In the genomic region with DNA sequence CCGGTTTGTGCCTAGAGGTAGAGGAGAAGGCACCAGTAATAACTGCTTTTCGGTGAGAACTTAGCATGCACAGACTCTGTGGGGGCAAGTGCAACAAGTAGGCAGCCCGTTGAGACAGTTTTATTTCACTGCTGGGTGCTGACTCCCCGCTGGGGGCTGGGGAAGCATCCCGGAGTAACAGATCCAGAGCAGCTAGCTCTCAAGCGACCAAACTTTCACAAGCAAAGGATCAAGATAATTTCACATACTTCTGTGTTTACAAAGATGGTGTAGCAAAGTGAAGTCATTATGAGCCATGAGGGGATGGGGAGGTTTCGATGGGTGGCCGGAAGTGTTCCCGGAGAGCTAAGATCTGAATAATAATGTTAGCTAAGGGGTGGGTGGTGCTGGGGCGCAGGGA, we compare ENCODE assay signal across 13 cellular contexts. TPM values are rescaled to one million over a fixed set of nuclear protein-coding genes. Genes with fewer than 3 reads are reported as not detected.
DNase-seq lines count a peak whose midpoint lies in the region; ATAC-seq, FAIRE-seq and TF ChIP-seq lines count a peak whose summit lies in the region.
"Had no signal": no experiment of that assay in that cellular context is flagged by ENCODE, and none has a peak within 500 bp of the region (broad histone marks: within the 10 kb centered on the region; RNA-seq: fewer than 3 reads in every experiment).

No MANE protein-coding gene starts in this region.

- H3K4me3 ChIP-seq in RWPE2 (ENCODE audit: severe bottlenecking) (no peak overlapping the region), H1 (ENCODE audit: extremely low read depth in 1 of 4, insufficient read depth in 2 of 4, low read depth in 3 of 4, low read length in 4 of 4) (peak overlapping the region in 3 of 4 experiments; percentile 31 to 100 (median 32); a peak in 5 of 8 replicates), heart left ventricle (no peak overlapping the region)
- H3K4me3 ChIP-seq: SJCRH30, upper lobe of left lung had no signal

- H3K18ac ChIP-seq in H1 (ENCODE audit: extremely low read depth, low read length): no peak overlapping the region

- no peak overlapping the region for H3K56ac ChIP-seq in H1 (replicated peaks; ENCODE audit: insufficient read length, low read depth, low read length)

- H4K91ac ChIP-seq in H1 (replicated peaks; ENCODE audit: insufficient read length, low read length): no peak overlapping the region

- H3K36me3 Mint-ChIP-seq in activated CD4-positive, alpha-beta T cell treated with anti-CD3 and anti-CD28 coated beads, Interleukin-2, amount 10 ng/mL, durations not matched to agents 24 days and 14 days (ENCODE audit: low read depth): peaks cover 35% of the 10 kb centered on the region
- peaks cover 2% of the 10 kb centered on the region for H3K36me3 Mint-ChIP-seq in progenitor cell of endocrine pancreas (ENCODE audit: insufficient read depth)
- H3K36me3 Mint-ChIP-seq: naive B cell had no signal

- no peaks in the 10 kb centered on the region for H3K9me3 Mint-ChIP-seq in activated CD4-positive, alpha-beta T cell treated with anti-CD3 and anti-CD28 coated beads, Interleukin-2, amount 10 ng/mL, durations not matched to agents 24 days and 14 days
- H3K9me3 Mint-ChIP-seq in progenitor cell of endocrine pancreas (ENCODE audit: low read depth): no peaks in the 10 kb centered on the region
- H3K9me3 Mint-ChIP-seq: naive B cell had no signal

- no peak overlapping the region for H4K8ac ChIP-seq in H1 (ENCODE audit: extremely low read depth, insufficient read depth, low read length)

- H2AFZ ChIP-seq in H1 (ENCODE audit: low read length): no peak overlapping the region

- H2BK5ac ChIP-seq in H1 (ENCODE audit: low read depth, low read length): peak overlapping the region; percentile 92

- peaks cover 53 to 78% of the 10 kb centered on the region in 2 experiments for H3K79me2 ChIP-seq in H1 (ENCODE audit: control insufficient read depth in 1 of 2, insufficient read depth in 2 of 2, low read length in 2 of 2)

- no peak for TF ChIP-seq RAD21 in H1 (IDR thresholded peaks at IDR 0.05 in 1 of 2, conservative IDR thresholded peaks at IDR 0.05 in 1 of 2; ENCODE audit: low read depth in 2 of 2, low read length in 2 of 2)

- H3K36me3 ChIP-seq in RWPE2 (ENCODE audit: low read depth): peaks cover 39% of the 10 kb centered on the region
- peaks cover 0 to 11% (median 6%) of the 10 kb centered on the region in 4 experiments; a peak in 4 of 8 replicates for H3K36me3 ChIP-seq in H1 (ENCODE audit: control insufficient read depth in 2 of 4, insufficient read depth in 4 of 4, low read length in 3 of 4)
- peaks cover 0 to 7% (median 0%) of the 10 kb centered on the region in 9 donors for H3K36me3 ChIP-seq in heart left ventricle

- H3K9ac ChIP-seq in H1 (replicated peaks in 1 of 4; ENCODE audit: extremely low read depth in 1 of 4, low read depth in 3 of 4, low read length in 3 of 4): peak overlapping the region in 1 of 4 experiments; percentile 34; a peak in 3 of 7 replicates

- no peaks in the 10 kb centered on the region for H3K27me3 Mint-ChIP-seq in activated CD4-positive, alpha-beta T cell treated with anti-CD3 and anti-CD28 coated beads, Interleukin-2, amount 10 ng/mL, durations not matched to agents 24 days and 14 days
- H3K27me3 Mint-ChIP-seq in progenitor cell of endocrine pancreas: no peaks in the 10 kb centered on the region
- H3K27me3 Mint-ChIP-seq: naive B cell had no signal

- H2AK5ac ChIP-seq in H1 (ENCODE audit: low read depth, low read length): peak overlapping the region; percentile 28; the same call in 1 of the 2 replicates

- no peak overlapping the region for H3K14ac ChIP-seq in H1 (ENCODE audit: insufficient read length)

- TF ChIP-seq CTCF in RWPE2 (IDR thresholded peaks at IDR 0.05; ENCODE audit: poor library complexity, severe bottlenecking) (no peak), H1 (IDR thresholded peaks at IDR 0.05; ENCODE audit: control extremely low read depth in 1 of 3, insufficient read depth in 1 of 3, low read depth in 1 of 3, low read length in 3 of 3) (no peak), progenitor cell of endocrine pancreas (IDR thresholded peaks at IDR 0.05; ENCODE audit: unreplicated experiment) (no peak), heart left ventricle (IDR thresholded peaks at IDR 0.05) (no peak)

- FAIRE-seq in H1 (lab: Jason Lieb, UNC): no peak
- FAIRE-seq: A204.1 had no signal

- POLR2A ChIA-PET in H1 (lab: Charles Lee; ENCODE audit: partially characterized antibody): interaction anchor here (0.6 to 19.5 kb wide), 13 partner anchors 12 to 242 kb away, joined by 3 to 228 read pairs (median 4); a partner anchor contains a TSS

- intact Hi-C loops in activated CD4-positive, alpha-beta T cell treated with anti-CD3 and anti-CD28 coated beads, Interleukin-2, amount 10 ng/mL, durations not matched to agents 24 days and 14 days (cut with micrococcal nuclease): no loop called here
- intact Hi-C loops in heart left ventricle (cut with DNase I): no loop called here

- DNase-seq in activated CD4-positive, alpha-beta T cell treated with anti-CD3 and anti-CD28 coated beads, Interleukin-2, amount 10 ng/mL, durations not matched to agents 24 days and 14 days: no peak
- DNase-seq in activated CD4-positive, alpha-beta T cell treated with anti-CD3 and anti-CD28 coated beads, Interleukin-2, amount 50 U/mL, for 48 hours: no peak
- DNase-seq in RWPE2 (ENCODE audit: low spot score): no peak
- no peak for DNase-seq in H1 (ENCODE audit: low read depth in 1 of 2, low spot score in 2 of 2)
- no peak for DNase-seq in progenitor cell of endocrine pancreas (ENCODE audit: low spot score, unreplicated experiment)
- no peak for DNase-seq in COLO829 (ENCODE audit: low spot score)
- DNase-seq in heart left ventricle: no peak
- DNase-seq in COR-L47 (lab: John Stamatoyannopoulos, UW): no peak
- DNase-seq: naive B cell; SJCRH30; stimulated activated CD4-positive, alpha-beta T cell treated with anti-CD3 and anti-CD28 coated beads, Interleukin-2, amount 100 ng/mL, for 48 hours; upper lobe of left lung had no signal

- H3K27ac ChIP-seq in RWPE2 (ENCODE audit: poor library complexity, severe bottlenecking) (peak overlapping the region; percentile 88), H1 (ENCODE audit: low read depth, low read length) (no peak overlapping the region), heart left ventricle (no peak overlapping the region)
- H3K27ac ChIP-seq: SJCRH30 had no signal

- CTCF ChIA-PET in H1 (lab: Charles Lee; ENCODE audit: partially characterized antibody): interaction anchor here (0.9 to 2.8 kb wide), 6 partner anchors 8 to 155 kb away, joined by 3 to 7 read pairs (median 4); no protein-coding TSS in a partner anchor

- peak overlapping the region; percentile 97 for H2BK12ac ChIP-seq in H1 (ENCODE audit: low read depth, low read length)

- H2BK120ac ChIP-seq in H1 (replicated peaks; ENCODE audit: low read depth, low read length): no peak overlapping the region

- H4K20me1 ChIP-seq in H1 (replicated peaks in 1 of 2; ENCODE audit: control insufficient read depth in 1 of 2, insufficient read depth in 2 of 2, low read length in 2 of 2): peaks cover 51 to 53% of the 10 kb centered on the region in 2 experiments

- no peak overlapping the region for H3K4ac ChIP-seq in H1 (replicated peaks; ENCODE audit: insufficient read length, low read depth, low read length)

- no peak overlapping the region for H2BK15ac ChIP-seq in H1 (ENCODE audit: low read length)

- no peak overlapping the region for H3K4me3 Mint-ChIP-seq in activated CD4-positive, alpha-beta T cell treated with anti-CD3 and anti-CD28 coated beads, Interleukin-2, amount 10 ng/mL, durations not matched to agents 24 days and 14 days
- H3K4me3 Mint-ChIP-seq in progenitor cell of endocrine pancreas (ENCODE audit: low read depth): peak overlapping the region; percentile 37

- H2BK20ac ChIP-seq in H1 (ENCODE audit: low read length): 0 out of 2 replicates have a peak overlapping the region, but pooled peaks have one; percentile 72

- no peak overlapping the region for H3K23ac ChIP-seq in H1 (ENCODE audit: insufficient read length)

- no peak for TF ChIP-seq EP300 in H1 (IDR thresholded peaks at IDR 0.05; ENCODE audit: borderline replicate concordance in 1 of 2, low read depth in 2 of 2, low read length in 2 of 2)

- H3K79me1 ChIP-seq in H1 (ENCODE audit: low read depth, low read length): peaks cover 42% of the 10 kb centered on the region

- no peaks in the 10 kb centered on the region for H3K9me3 ChIP-seq in RWPE2 (ENCODE audit: severe bottlenecking)
- H3K9me3 ChIP-seq in H1 (ENCODE audit: insufficient read depth in 2 of 2, low read depth in 1 of 2, low read length in 1 of 2): no peaks in the 10 kb centered on the region
- no peaks in the 10 kb centered on the region for H3K9me3 ChIP-seq in heart left ventricle
- H3K9me3 ChIP-seq: SJCRH30, upper lobe of left lung had no signal

- peaks cover 7% of the 10 kb centered on the region; the same call in 1 of the 2 replicates for H3K23me2 ChIP-seq in H1 (ENCODE audit: low read depth, low read length)

- H3K4me2 ChIP-seq in H1 (ENCODE audit: insufficient read depth in 1 of 2, low read depth in 2 of 2, low read length in 2 of 2): peak overlapping the region; percentile 70 to 81

- H3K4me1 ChIP-seq in RWPE2 (ENCODE audit: insufficient read depth, poor library complexity, severe bottlenecking) (peaks cover 5% of the 10 kb centered on the region), H1 (replicated peaks in 1 of 4; ENCODE audit: control insufficient read depth in 3 of 4, insufficient read depth in 4 of 4, low read length in 3 of 4) (peaks cover 14 to 36% (median 26%) of the 10 kb centered on the region in 4 experiments), heart left ventricle (peaks cover under 1 to 46% (median 30%) of the 10 kb centered on the region in 12 donors)
- H3K4me1 ChIP-seq: SJCRH30 had no signal

- ATAC-seq in RWPE2 (ENCODE audit: low read depth) (no peak), heart left ventricle (no peak)

- H3K27ac Mint-ChIP-seq in activated CD4-positive, alpha-beta T cell treated with anti-CD3 and anti-CD28 coated beads, Interleukin-2, amount 10 ng/mL, durations not matched to agents 24 days and 14 days: peak overlapping the region; percentile 48
- peak overlapping the region; percentile 45 for H3K27ac Mint-ChIP-seq in progenitor cell of endocrine pancreas

- 67% methylated on average over 10 of the region's 10 CpGs; no CpG with 5 or more reads in 1 of the 2 experiments for WGBS in H1 (ENCODE audit: extremely low coverage in 1 of 2, insufficient coverage in 1 of 2, insufficient read length in 1 of 2, insufficient replicate concordance in 2 of 2, low coverage in 1 of 2, low lambda C conversion rate in 2 of 2, missing lambda C conversion rate in 1 of 2), 2 experiments
- 67 to 71% (median 69%) methylated on average over 10 of the region's 10 CpGs for WGBS in heart left ventricle, 4 donors

- peaks cover 30% of the 10 kb centered on the region for H3K4me1 Mint-ChIP-seq in activated CD4-positive, alpha-beta T cell treated with anti-CD3 and anti-CD28 coated beads, Interleukin-2, amount 10 ng/mL, durations not matched to agents 24 days and 14 days
- H3K4me1 Mint-ChIP-seq in progenitor cell of endocrine pancreas (ENCODE audit: low read depth): peaks cover 18% of the 10 kb centered on the region

- H3K27me3 ChIP-seq in RWPE2 (ENCODE audit: insufficient read depth, poor library complexity, severe bottlenecking) (no peaks in the 10 kb centered on the region), H1 (replicated peaks in 1 of 4; ENCODE audit: control insufficient read depth in 3 of 4, extremely low read depth in 1 of 4, insufficient read depth in 3 of 4, low read length in 3 of 4) (no peaks in the 10 kb centered on the region), heart left ventricle (no peaks in the 10 kb centered on the region)
- H3K27me3 ChIP-seq: SJCRH30, upper lobe of left lung had no signal

- no peak overlapping the region for H4K5ac ChIP-seq in H1 (ENCODE audit: insufficient read length, low read depth, low read length)

- no peak for TF ChIP-seq POLR2A in H1 (IDR thresholded peaks at IDR 0.05; ENCODE audit: control extremely low read depth in 1 of 2, low read depth in 2 of 2, low read length in 2 of 2)
- no peak for TF ChIP-seq POLR2A in heart left ventricle (IDR thresholded peaks at IDR 0.05)

RNA-seq across cellular contexts. Expression of a gene that starts 2.8 kb away (rescaled TPM):
- total RNA-seq in activated CD4-positive, alpha-beta T cell treated with anti-CD3 and anti-CD28 coated beads, Interleukin-2, amount 10 ng/mL, durations not matched to agents 24 days and 14 days: 118 and 121 TPM in 2 replicates
- total RNA-seq in H1 (2021; fragmentation: NEBNext Ultra II Directional; extraction: Animal tissue kit (Norgen Biotek cat#: 25700)): 226 and 234 TPM in 2 replicates
- polyA plus RNA-seq in H1 (2011; rRNA removed) (301 and 541 TPM in 2 replicates), heart left ventricle (10 to 100 TPM; 49.6 to 74.2 TPM)
- 204 TPM for polyA plus RNA-seq in H1 (2011; cell fraction: cytosol; rRNA removed)
- polyA plus RNA-seq in H1 (2011; cell fraction: nucleus; rRNA removed): 367 TPM
- polyA plus RNA-seq in H1 (2012, experiment 1 of 2): 72.2 to 138 TPM (median 120 TPM) in 4 replicates
- 144 TPM for polyA plus RNA-seq in H1 (2012, experiment 2 of 2)
- 169 TPM for polyA plus RNA-seq in H1 (2013, experiment 1 of 2)
- polyA plus RNA-seq in H1 (2013, experiment 2 of 2): 186 TPM
- 150 and 197 TPM in 2 replicates for polyA minus RNA-seq in H1 (2011; rRNA and poly(A)+ RNA removed)
- 187 TPM for polyA minus RNA-seq in H1 (2011; cell fraction: cytosol; rRNA and poly(A)+ RNA removed)
- polyA minus RNA-seq in H1 (2011; cell fraction: nucleus; rRNA and poly(A)+ RNA removed): 126 TPM
- total RNA-seq in progenitor cell of endocrine pancreas (92.3 and 103 TPM in 2 replicates), heart left ventricle (10 to 100 TPM; 28.7 to 88.2 (median 41.8) TPM)

RNA-seq across cellular contexts. Expression of a gene that starts 4.3 kb away (rescaled TPM):
- 153 and 155 TPM in 2 replicates for total RNA-seq in activated CD4-positive, alpha-beta T cell treated with anti-CD3 and anti-CD28 coated beads, Interleukin-2, amount 10 ng/mL, durations not matched to agents 24 days and 14 days
- total RNA-seq in H1 (2021; fragmentation: NEBNext Ultra II Directional; extraction: Animal tissue kit (Norgen Biotek cat#: 25700)): 96.6 and 99.3 TPM in 2 replicates
- polyA plus RNA-seq in H1 (2011; rRNA removed) (77.4 and 118 TPM in 2 replicates), heart left ventricle (10 to 100 TPM; 26.4 to 32.4 TPM)
- polyA plus RNA-seq in H1 (2011; cell fraction: cytosol; rRNA removed): 94.9 TPM
- polyA plus RNA-seq in H1 (2011; cell fraction: nucleus; rRNA removed): 298 TPM
- 66.0 to 95.2 TPM (median 84.7 TPM) in 4 replicates for polyA plus RNA-seq in H1 (2012, experiment 1 of 2)
- 75.5 TPM for polyA plus RNA-seq in H1 (2012, experiment 2 of 2)
- polyA plus RNA-seq in H1 (2013, experiment 1 of 2): 69.1 TPM
- polyA plus RNA-seq in H1 (2013, experiment 2 of 2): 65.4 TPM
- polyA minus RNA-seq in H1 (2011; rRNA and poly(A)+ RNA removed): 38.6 and 46.1 TPM in 2 replicates
- 52.8 TPM for polyA minus RNA-seq in H1 (2011; cell fraction: cytosol; rRNA and poly(A)+ RNA removed)
- polyA minus RNA-seq in H1 (2011; cell fraction: nucleus; rRNA and poly(A)+ RNA removed): 64.4 TPM
- total RNA-seq in progenitor cell of endocrine pancreas (51.5 and 52.4 TPM in 2 replicates), heart left ventricle (10 to 100 TPM; 15.1 to 22.6 (median 16.2) TPM)

RNA-seq across cellular contexts. Expression of a gene that starts 18.2 kb away (rescaled TPM):
- 2.1 and 2.4 TPM in 2 replicates for total RNA-seq in activated CD4-positive, alpha-beta T cell treated with anti-CD3 and anti-CD28 coated beads, Interleukin-2, amount 10 ng/mL, durations not matched to agents 24 days and 14 days
- 0.58 and 0.65 TPM in 2 replicates for total RNA-seq in H1 (2021; fragmentation: NEBNext Ultra II Directional; extraction: Animal tissue kit (Norgen Biotek cat#: 25700))
- polyA plus RNA-seq in H1 (2011; rRNA removed): 0.76 and 1.0 TPM in 2 replicates
- polyA plus RNA-seq in H1 (2011; cell fraction: cytosol; rRNA removed): 0.62 TPM
- 0.78 TPM for polyA plus RNA-seq in H1 (2011; cell fraction: nucleus; rRNA removed)
- polyA plus RNA-seq in H1 (2012, experiment 1 of 2): 0.23 to 0.67 TPM (median 0.39 TPM) in 4 replicates
- 0.26 TPM for polyA plus RNA-seq in H1 (2012, experiment 2 of 2)
- polyA plus RNA-seq in H1 (2013, experiment 1 of 2): 0.65 TPM
- 0.52 TPM for polyA plus RNA-seq in H1 (2013, experiment 2 of 2)
- 0.10 TPM in 1 of 2 replicates, not detected in the other for polyA minus RNA-seq in H1 (2011; rRNA and poly(A)+ RNA removed)
- polyA minus RNA-seq in H1 (2011; cell fraction: cytosol; rRNA and poly(A)+ RNA removed): 1.2 TPM
- 0.40 TPM for polyA minus RNA-seq in H1 (2011; cell fraction: nucleus; rRNA and poly(A)+ RNA removed)
- total RNA-seq in progenitor cell of endocrine pancreas: 0.47 and 0.50 TPM in 2 replicates
- total RNA-seq in heart left ventricle: 10 to 100 TPM in 3 of 9 donors, 1 to 10 TPM in 6; 5.2 to 19.1 (median 8.3) TPM
- polyA plus RNA-seq in heart left ventricle: 1 to 10 TPM; 7.7 to 8.4 TPM

RNA-seq across cellular contexts. Expression of a gene that starts 29.4 kb away (rescaled TPM):
- total RNA-seq in activated CD4-positive, alpha-beta T cell treated with anti-CD3 and anti-CD28 coated beads, Interleukin-2, amount 10 ng/mL, durations not matched to agents 24 days and 14 days: 66.2 and 73.5 TPM in 2 replicates
- total RNA-seq in H1 (2021; fragmentation: NEBNext Ultra II Directional; extraction: Animal tissue kit (Norgen Biotek cat#: 25700)): 50.8 and 53.0 TPM in 2 replicates
- polyA plus RNA-seq in H1 (2011; rRNA removed) (80.1 and 86.8 TPM in 2 replicates), heart left ventricle (10 to 100 TPM; 52.5 to 64.7 TPM)
- 88.9 TPM for polyA plus RNA-seq in H1 (2011; cell fraction: cytosol; rRNA removed)
- 146 TPM for polyA plus RNA-seq in H1 (2011; cell fraction: nucleus; rRNA removed)
- polyA plus RNA-seq in H1 (2012, experiment 1 of 2): 58.8 to 94.1 TPM (median 80.2 TPM) in 4 replicates
- 81.1 TPM for polyA plus RNA-seq in H1 (2012, experiment 2 of 2)
- 48.9 TPM for polyA plus RNA-seq in H1 (2013, experiment 1 of 2)
- polyA plus RNA-seq in H1 (2013, experiment 2 of 2): 49.5 TPM
- 44.8 and 47.0 TPM in 2 replicates for polyA minus RNA-seq in H1 (2011; rRNA and poly(A)+ RNA removed)
- polyA minus RNA-seq in H1 (2011; cell fraction: cytosol; rRNA and poly(A)+ RNA removed): 40.2 TPM
- 36.6 TPM for polyA minus RNA-seq in H1 (2011; cell fraction: nucleus; rRNA and poly(A)+ RNA removed)
- total RNA-seq in progenitor cell of endocrine pancreas (49.2 and 55.9 TPM in 2 replicates), heart left ventricle (10 to 100 TPM; 24.0 to 48.8 (median 35.8) TPM)

RNA-seq across cellular contexts. Expression of a gene that starts 29.4 kb away (rescaled TPM):
- 161 TPM in 2 replicates for total RNA-seq in activated CD4-positive, alpha-beta T cell treated with anti-CD3 and anti-CD28 coated beads, Interleukin-2, amount 10 ng/mL, durations not matched to agents 24 days and 14 days
- total RNA-seq in H1 (2021; fragmentation: NEBNext Ultra II Directional; extraction: Animal tissue kit (Norgen Biotek cat#: 25700)): 137 and 138 TPM in 2 replicates
- polyA plus RNA-seq in H1 (2011; rRNA removed): 84.5 and 151 TPM in 2 replicates
- polyA plus RNA-seq in H1 (2011; cell fraction: cytosol; rRNA removed): 66.0 TPM
- polyA plus RNA-seq in H1 (2011; cell fraction: nucleus; rRNA removed): 110 TPM
- polyA plus RNA-seq in H1 (2012, experiment 1 of 2): 106 to 120 TPM (median 111 TPM) in 4 replicates
- 92.0 TPM for polyA plus RNA-seq in H1 (2012, experiment 2 of 2)
- polyA plus RNA-seq in H1 (2013, experiment 1 of 2): 105 TPM
- 105 TPM for polyA plus RNA-seq in H1 (2013, experiment 2 of 2)
- 6.0 and 9.9 TPM in 2 replicates for polyA minus RNA-seq in H1 (2011; rRNA and poly(A)+ RNA removed)
- 33.4 TPM for polyA minus RNA-seq in H1 (2011; cell fraction: cytosol; rRNA and poly(A)+ RNA removed)
- polyA minus RNA-seq in H1 (2011; cell fraction: nucleus; rRNA and poly(A)+ RNA removed): 81.9 TPM
- total RNA-seq in progenitor cell of endocrine pancreas: 88.4 and 93.4 TPM in 2 replicates
- total RNA-seq in heart left ventricle: 100 to 1,000 TPM in 1 of 9 donors, 10 to 100 TPM in 8; 17.6 to 101 (median 29.1) TPM
- polyA plus RNA-seq in heart left ventricle: 10 to 100 TPM; 21.8 to 35.7 TPM

Comparison
In these comparisons a context has a peak if more than half of its experiments do, and no peak if none do; other contexts are left out.
1. H3K4me3 ChIP-seq: peak in H1 (3 of 4); none in RWPE2 (single experiment) and heart left ventricle (0 of 12).